ENCODE assay signal across 1 cellular context in genomic region chr20:20820104-20820503, GRCh38.
TF ChIP-seq lines count a peak whose summit lies in the region.

No MANE protein-coding gene starts in this region.

TF ChIP-seq in IMR-90, 13 proteins besides CTCF, POLR2A, EP300 and RAD21 (continued from another document):
- TF ChIP-seq MAZ (IDR thresholded peaks at IDR 0.05; ENCODE audit: borderline replicate concordance, low read depth, low read length) (no peak), CEBPB (IDR thresholded peaks at IDR 0.05; ENCODE audit: low read depth, low read length) (no peak)
